In the genomic region with DNA sequence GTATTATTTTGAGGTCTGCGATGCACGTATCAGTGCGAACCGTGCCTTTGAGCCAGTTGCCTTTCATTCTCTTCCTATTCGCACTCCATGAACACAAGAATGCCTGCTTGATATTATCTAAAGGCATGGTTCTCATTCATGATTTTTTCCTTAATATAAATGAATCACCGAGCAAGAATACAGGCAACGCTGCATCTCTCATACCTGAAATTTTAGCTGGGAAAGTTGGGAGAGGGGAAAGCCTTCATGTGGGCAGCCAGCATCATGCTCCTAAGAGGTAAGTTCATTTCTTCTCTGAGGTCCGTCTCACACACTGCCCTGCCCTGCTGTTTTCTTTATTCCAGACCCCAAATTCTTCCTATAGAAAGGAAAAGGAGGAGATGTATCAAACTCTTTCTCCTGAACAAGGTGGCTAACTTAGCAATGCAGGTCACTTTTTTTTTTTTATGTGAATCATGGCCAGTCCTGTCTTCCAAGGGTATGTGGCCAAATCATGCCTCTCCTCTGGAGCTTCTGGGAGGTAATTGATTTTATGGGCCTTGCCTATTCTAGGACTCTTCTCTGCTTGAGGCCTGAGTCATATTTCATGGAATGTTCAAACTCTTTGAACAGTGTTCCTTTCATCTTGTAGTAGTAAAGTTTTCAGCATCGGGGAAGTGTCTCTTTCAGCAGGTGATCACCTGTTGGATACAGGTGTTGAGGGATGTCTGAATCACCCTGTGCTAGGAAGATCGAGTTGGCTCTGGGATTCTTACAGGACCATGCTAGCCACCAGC, we compare ENCODE assay signal across 27 cellular contexts. TPM values are rescaled to one million over a fixed set of nuclear protein-coding genes. Genes with fewer than 3 reads are reported as not detected.
"Had no signal": no experiment of that assay in that cellular context is flagged by ENCODE, and none has a peak within 500 bp of the region (broad histone marks: within the 10 kb centered on the region; RNA-seq: fewer than 3 reads in every experiment).

No MANE protein-coding gene starts in this region.

- H3K4me3 Mint-ChIP-seq: activated naive CD4-positive, alpha-beta T cell treated with anti-CD3 and anti-CD28 coated beads for 36 hours; mesothelial cell of epicardium; stimulated activated memory B cell treated with anti-CD40 and anti-IgM and Interleukin-4, amounts not matched to agents 10 μg/mL and 1 μg/mL and 100 μg/mL, for 72 hours; T-helper 1 cell treated with Interleukin-12 subunit alpha and Interleukin-12 subunit beta and Interleukin-4 antibody, amounts not matched to agents 30 μg/mL and 1 μg/mL, for 36 hours had no signal

- H3K9me3 Mint-ChIP-seq: activated naive CD4-positive, alpha-beta T cell treated with anti-CD3 and anti-CD28 coated beads for 36 hours; mesothelial cell of epicardium; naive thymus-derived CD4-positive, alpha-beta T cell; stimulated activated memory B cell treated with anti-CD40 and anti-IgM and Interleukin-4, amounts not matched to agents 10 μg/mL and 1 μg/mL and 100 μg/mL, for 72 hours; T-helper 1 cell treated with Interleukin-12 subunit alpha and Interleukin-12 subunit beta and Interleukin-4 antibody, amounts not matched to agents 30 μg/mL and 1 μg/mL, for 36 hours had no signal

- ATAC-seq: left colon; naive thymus-derived CD4-positive, alpha-beta T cell; stimulated activated memory B cell treated with anti-CD40 and anti-IgM and Interleukin-4, amounts not matched to agents 10 μg/mL and 1 μg/mL and 100 μg/mL, for 72 hours had no signal

- H3K9me3 ChIP-seq: breast epithelium, esophagus squamous epithelium, right atrium auricular region, suprapubic skin, transverse colon had no signal

- H3K27me3 ChIP-seq: breast epithelium, suprapubic skin had no signal

- H3K36me3 ChIP-seq: breast epithelium, esophagus squamous epithelium, right atrium auricular region, suprapubic skin, transverse colon had no signal

- DNase-seq: activated CD4-positive, alpha-beta T cell treated with anti-CD3 and anti-CD28 coated beads for 4 hours; activated CD4-positive, alpha-beta T cell treated with anti-CD3 and anti-CD28 coated beads, Interleukin-2, amount 50 U/mL, for 4 hours; activated CD8-positive, alpha-beta memory T cell treated with anti-CD3 and anti-CD28 coated beads for 24 hours; activated effector memory CD4-positive, alpha-beta T cell treated with anti-CD3 and anti-CD28 coated beads, Interleukin-2, amount 50 U/mL, for 16 hours; activated naive CD4-positive, alpha-beta T cell treated with anti-CD3 and anti-CD28 coated beads for 36 hours; dermis blood vessel endothelial cell; effector CD4-positive, alpha-beta T cell; esophagus squamous epithelium; left colon; naive thymus-derived CD4-positive, alpha-beta T cell; stimulated activated CD4-positive, alpha-beta T cell treated with anti-CD3 and anti-CD28 coated beads, Interleukin-1b, Interleukin-23, amount 100 ng/mL, for 48 hours; stimulated activated CD4-positive, alpha-beta T cell treated with anti-CD3 and anti-CD28 coated beads, Interleukin-4, amount 100 ng/mL, for 4 hours; stimulated activated CD8-positive, alpha-beta memory T cell treated with anti-CD3 and anti-CD28 coated beads, Interleukin-4, amount 100 ng/mL, for 48 hours; T-helper 9 cell; transverse colon had no signal

- H3K36me3 Mint-ChIP-seq: mesothelial cell of epicardium; naive thymus-derived CD4-positive, alpha-beta T cell; stimulated activated memory B cell treated with anti-CD40 and anti-IgM and Interleukin-4, amounts not matched to agents 10 μg/mL and 1 μg/mL and 100 μg/mL, for 72 hours had no signal

- H3K27ac Mint-ChIP-seq: activated naive CD4-positive, alpha-beta T cell treated with anti-CD3 and anti-CD28 coated beads for 36 hours; mesothelial cell of epicardium; naive thymus-derived CD4-positive, alpha-beta T cell; stimulated activated memory B cell treated with anti-CD40 and anti-IgM and Interleukin-4, amounts not matched to agents 10 μg/mL and 1 μg/mL and 100 μg/mL, for 72 hours; T-helper 1 cell treated with Interleukin-12 subunit alpha and Interleukin-12 subunit beta and Interleukin-4 antibody, amounts not matched to agents 30 μg/mL and 1 μg/mL, for 36 hours had no signal

- H3K4me3 ChIP-seq: breast epithelium, esophagus squamous epithelium, right atrium auricular region, smooth muscle cell, suprapubic skin, transverse colon had no signal

- H3K27ac ChIP-seq: breast epithelium, epithelial cell of prostate, esophagus squamous epithelium, right atrium auricular region, suprapubic skin, transverse colon, VCaP had no signal

- H3K4me1 ChIP-seq: breast epithelium had no signal

- H3K4me2 ChIP-seq: smooth muscle cell had no signal

RNA-seq across cellular contexts. Expression of a gene that starts 58.8 kb away (rescaled TPM):
- total RNA-seq: dermis blood vessel endothelial cell, left colon, mesothelial cell of epicardium, omental fat pad, pulmonary artery endothelial cell, right atrium auricular region, smooth muscle cell had no signal
- polyA plus RNA-seq: liver, smooth muscle cell had no signal
